Comparison of ENCODE assay signal across 21 cellular contexts in the genomic region with DNA sequence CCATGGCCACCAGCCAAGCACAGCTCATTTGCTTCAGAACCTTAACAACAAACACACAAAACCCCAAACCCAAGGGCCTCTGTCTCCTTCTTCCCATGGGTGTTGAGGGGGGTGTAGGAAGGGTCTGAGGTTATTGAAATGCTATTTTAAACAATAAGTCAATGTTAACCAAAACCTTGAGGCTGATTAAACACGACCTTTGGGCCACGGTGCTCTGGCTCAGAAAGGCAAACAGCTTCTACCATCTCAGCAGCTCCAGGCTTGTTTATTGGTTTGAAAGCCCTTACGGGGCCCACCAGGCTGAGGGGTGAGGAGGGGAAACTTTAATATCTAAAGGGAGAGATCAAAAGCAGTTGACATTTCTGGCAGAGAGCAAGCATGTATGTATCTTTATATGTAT.
"Had no signal": no experiment of that assay in that cellular context is flagged by ENCODE, and none has a peak within 500 bp of the region (broad histone marks: within the 10 kb centered on the region; RNA-seq: fewer than 3 reads in every experiment).

No MANE protein-coding gene starts in this region.

- H3K4me1 ChIP-seq: SJSA1 had no signal

- H3K27ac ChIP-seq: HL-60, SJSA1, SK-N-MC had no signal

- H3K27me3 ChIP-seq: SJSA1 had no signal

- H3K9me3 ChIP-seq: SJSA1 had no signal

- H3K4me3 ChIP-seq: SJSA1, SK-N-MC had no signal

- DNase-seq: KBM-7, MV-4-11, NCI-H1048, NCI-H1436, NCI-H187, NCI-H2029, NCI-H2081 treated with DMSO at 0.1 percent for 48 hours, NCI-H2171, NCI-H226, NCI-H446, NCI-H510A, NCI-H524 treated with DMSO at 0.1 percent for 48 hours, NCI-H69, NCI-H774, Right ventricle myocardium superior, RPMI8226, SIG-M5, SW 1271 had no signal

- H3K36me3 ChIP-seq: SJSA1 had no signal
